Comparison of ENCODE assay signal across 8 cellular contexts in the genomic region with DNA sequence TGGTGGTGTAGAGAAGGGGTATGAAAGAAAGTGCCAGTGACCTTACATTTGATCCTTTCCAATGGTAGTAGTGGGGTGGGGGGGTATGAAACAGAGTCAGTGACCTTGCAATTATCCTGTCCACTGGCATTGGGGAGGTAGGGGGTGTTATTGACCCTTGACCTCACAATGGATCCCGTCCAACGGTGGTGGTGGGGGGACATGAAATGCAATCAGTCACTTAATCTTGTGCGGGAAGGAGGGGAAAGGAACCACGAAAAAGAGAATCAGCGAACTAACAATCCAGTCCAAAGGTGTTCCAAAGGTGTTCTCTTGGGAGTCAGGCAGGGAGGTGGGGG. TPM values are rescaled to one million over a fixed set of nuclear protein-coding genes. Genes with fewer than 3 reads are reported as not detected.
DNase-seq lines count a peak whose midpoint lies in the region; ATAC-seq and TF ChIP-seq lines count a peak whose summit lies in the region.

No MANE protein-coding gene starts in this region.

- POLR2A ChIA-PET in CD8-positive, alpha-beta T cell (lab: Charles Lee), result interaction anchor here (2.0 to 3.7 kb wide), 4 partner anchors 15 to 34 kb away, joined by 6 to 36 read pairs (median 12); no protein-coding TSS in a partner anchor
- POLR2A ChIA-PET in PC-3 (lab: Charles Lee; ENCODE audit: unreplicated experiment), result no interaction called here

- H3K4me3 ChIP-seq in CD8-positive, alpha-beta T cell (ENCODE audit: low read depth, low read length), result peak overlapping the region; percentile 60
- H3K4me3 ChIP-seq in PC-3 (ENCODE audit: low read length), result peak overlapping the region; percentile 88
- H3K4me3 ChIP-seq in epithelial cell of esophagus (ENCODE audit: low read length), result peak overlapping the region; percentile 60
- H3K4me3 ChIP-seq in ovary, result peak overlapping the region; percentile 57

- intact Hi-C loops in CD8-positive, alpha-beta T cell (cut with DNase I, micrococcal nuclease), result loop anchor here (5.0 to 10.0 kb wide), 4 partner anchors 33 to 680 kb away; a partner anchor contains a TSS
- intact Hi-C loops in PC-3 (cut with micrococcal nuclease), result loop anchor here (2.0 kb wide), 1 partner anchor 30 kb away; no protein-coding TSS in a partner anchor
- intact Hi-C loops in ovary (cut with DNase I), result no loop called here

- CTCF ChIA-PET in CD8-positive, alpha-beta T cell (lab: Charles Lee), result interaction anchor here (1.0 to 3.0 kb wide), 5 partner anchors 26 to 69 kb away, joined by 3 to 14 read pairs (median 7); no protein-coding TSS in a partner anchor
- CTCF ChIA-PET in PC-3 (lab: Charles Lee), result interaction anchor here (0.5 kb wide), 1 partner anchor 300 kb away, joined by 4 read pairs; no protein-coding TSS in a partner anchor

- peak overlapping the region; percentile 77 for H3K27ac ChIP-seq in CD8-positive, alpha-beta T cell (ENCODE audit: low read depth, low read length)
- H3K27ac ChIP-seq in PC-3 (ENCODE audit: low read length) (no peak overlapping the region), ovary (peak overlapping the region; percentile 32 to 45)

- TF ChIP-seq CTCF in CD8-positive, alpha-beta T cell (IDR thresholded peaks at IDR 0.05), result no peak
- no peak for TF ChIP-seq CTCF in PC-3 (conservative IDR thresholded peaks at IDR 0.05; ENCODE audit: low read depth, low read length)
- TF ChIP-seq CTCF in epithelial cell of esophagus (IDR thresholded peaks at IDR 0.05; ENCODE audit: insufficient read depth, low read depth, low read length, missing control alignments), result no peak
- no peak for TF ChIP-seq CTCF in ovary (IDR thresholded peaks at IDR 0.05)
- no peak for TF ChIP-seq CTCF in GM20000 (IDR thresholded peaks at IDR 0.05; ENCODE audit: extremely low read depth, missing control alignments)

- H3F3A ChIP-seq in PC-3 (ENCODE audit: low read length, unreplicated experiment), result no peaks in the 10 kb centered on the region

- H3K27ac Mint-ChIP-seq in CD8-positive, alpha-beta T cell, result peak overlapping the region; percentile 94

- no peaks in the 10 kb centered on the region for H3K27me3 ChIP-seq in CD8-positive, alpha-beta T cell (ENCODE audit: insufficient read depth, low read length)
- H3K27me3 ChIP-seq in PC-3 (ENCODE audit: low read length) (no peaks in the 10 kb centered on the region), ovary (no peaks in the 10 kb centered on the region)

- WGBS in ovary, 3 donors, result 23 to 29% (median 23%) methylated on average over 5 of the region's 5 CpGs

- peak in 1 of 7 experiments; percentile 6 for DNase-seq in CD8-positive, alpha-beta T cell
- DNase-seq in PC-3, result no peak
- DNase-seq in epithelial cell of esophagus (ENCODE audit: low read depth), result no peak
- peak in 2 of 5 donors; percentile 18 to 43 for DNase-seq in ovary
- no peak for DNase-seq in AG08395 (ENCODE audit: low spot score)
- no peak for DNase-seq in HCEC 1CT
- no peak for DNase-seq in stimulated activated CD4-positive, alpha-beta T cell treated with anti-CD3 and anti-CD28 coated beads, Interleukin-2, amount 100 ng/mL, for 48 hours
- DNase-seq in GM20000 (ENCODE audit: low spot score), result no peak

- no peaks in the 10 kb centered on the region for H3K9me3 Mint-ChIP-seq in CD8-positive, alpha-beta T cell

- peaks cover 37% of the 10 kb centered on the region for H3K4me1 Mint-ChIP-seq in CD8-positive, alpha-beta T cell (ENCODE audit: low read depth)

- ATAC-seq in CD8-positive, alpha-beta T cell, result no peak
- no peak for ATAC-seq in PC-3

- H3K36me3 ChIP-seq in CD8-positive, alpha-beta T cell (ENCODE audit: insufficient read depth, low read length), result no peaks in the 10 kb centered on the region
- H3K36me3 ChIP-seq in PC-3 (ENCODE audit: low read depth, low read length) (no peaks in the 10 kb centered on the region), ovary (no peaks in the 10 kb centered on the region)

- H4K20me1 ChIP-seq in PC-3 (ENCODE audit: low read length), result no peaks in the 10 kb centered on the region

- peaks cover 36% of the 10 kb centered on the region for H3K4me1 ChIP-seq in CD8-positive, alpha-beta T cell (ENCODE audit: insufficient read depth, low read length)
- H3K4me1 ChIP-seq in PC-3 (ENCODE audit: insufficient read depth, low read length) (peaks cover 11% of the 10 kb centered on the region; the same call in 1 of the 2 replicates), ovary (ENCODE audit: insufficient read depth) (peaks cover 1% of the 10 kb centered on the region)

- H3K4me2 ChIP-seq in PC-3 (ENCODE audit: low read length), result peak overlapping the region; percentile 94

- H3K79me2 ChIP-seq in PC-3 (ENCODE audit: low read length), result peaks cover 9% of the 10 kb centered on the region; the same call in 1 of the 2 replicates

- H3K9ac ChIP-seq in PC-3 (ENCODE audit: low read length), result 0 out of 2 replicates have a peak overlapping the region, but pooled peaks have one; percentile 23

- H3K27me3 Mint-ChIP-seq in CD8-positive, alpha-beta T cell (ENCODE audit: low read depth), result peaks cover 3% of the 10 kb centered on the region

- H3K9me2 ChIP-seq in PC-3 (replicated peaks; ENCODE audit: low read length), result no peaks in the 10 kb centered on the region

- TSS peak; percentile 29 for BruUV-seq in PC-3 (replicated peaks; lab: Mats Ljungman, UMichigan)

- H2AFZ ChIP-seq in PC-3 (ENCODE audit: low read length), result peak overlapping the region; percentile 81

- no peak for TF ChIP-seq POLR2A in ovary (IDR thresholded peaks at IDR 0.05)

- H3K4me3 Mint-ChIP-seq in CD8-positive, alpha-beta T cell, result peak overlapping the region; percentile 83

- no peak for TF ChIP-seq EP300 in ovary (IDR thresholded peaks at IDR 0.05)

- H3K36me3 Mint-ChIP-seq in CD8-positive, alpha-beta T cell, result peaks cover 2% of the 10 kb centered on the region

- H3K9me3 ChIP-seq in CD8-positive, alpha-beta T cell (ENCODE audit: low read length), result no peaks in the 10 kb centered on the region
- H3K9me3 ChIP-seq in PC-3 (ENCODE audit: low read length), result no peaks in the 10 kb centered on the region
- no peaks in the 10 kb centered on the region for H3K9me3 ChIP-seq in ovary

RNA-seq across cellular contexts. Expression of a gene that starts 0.6 kb away (rescaled TPM):
- total RNA-seq in CD8-positive, alpha-beta T cell, result 10 to 100 TPM; 13.3 to 16.8 TPM
- 22.6 and 24.4 TPM in 2 replicates for total RNA-seq in PC-3 (2014; rRNA removed)
- 10 to 100 TPM; 13.8 to 30.9 (median 20.7) TPM for total RNA-seq in ovary
- 10 to 100 TPM in 1 of 2 donors, 1 to 10 TPM in 1; 3.1 to 20.2 TPM for polyA plus RNA-seq in ovary

Comparison
In these comparisons a context has a peak if more than half of its experiments do, and no peak if none do; other contexts are left out.
1. intact Hi-C loops: an anchor here in CD8-positive, alpha-beta T cell (5.0 to 10.0 kb wide) and PC-3 (2.0 kb wide); none called in ovary.